ENCODE assay signal across 8 cellular contexts in genomic region chr7:7201583-7202374, GRCh38. TPM values are rescaled to one million over a fixed set of nuclear protein-coding genes. Genes with fewer than 3 reads are reported as not detected.
DNase-seq lines count a peak whose midpoint lies in the region; ATAC-seq and TF ChIP-seq lines count a peak whose summit lies in the region.

No MANE protein-coding gene starts in this region.

- DNase-seq in CD8-positive, alpha-beta T cell, result peak; percentile 4 to 70 (median 35)
- DNase-seq in activated CD4-positive, alpha-beta T cell treated with anti-CD3 and anti-CD28 coated beads, Interleukin-2, amount 50 U/mL, for 48 hours, result peak; percentile 38 to 39
- peak; percentile 22 to 23 for DNase-seq in stimulated activated naive CD8-positive, alpha-beta T cell treated with anti-CD3 and anti-CD28 coated beads, Interleukin-15, amount 100 ng/mL, for 72 hours
- DNase-seq in A172 (ENCODE audit: low spot score) (no peak), cerebellar cortex (ENCODE audit: low spot score) (no peak)

- POLR2A ChIA-PET in CD8-positive, alpha-beta T cell (lab: Charles Lee), result interaction anchor here (1.1 to 1.8 kb wide), 2 partner anchors 19 to 26 kb away, joined by 3 to 11 read pairs; partner anchors contain the start of gene C1GALT1

- no peaks in the 10 kb centered on the region for H3K27me3 Mint-ChIP-seq in CD8-positive, alpha-beta T cell (ENCODE audit: low read depth)
- H3K27me3 Mint-ChIP-seq in stimulated activated naive CD8-positive, alpha-beta T cell treated with anti-CD3 and anti-CD28 coated beads, Interleukin-15, amount 100 ng/mL, for 72 hours, result no peaks in the 10 kb centered on the region

- ATAC-seq in CD8-positive, alpha-beta T cell, result peak; percentile 90
- peak; percentile 99 for ATAC-seq in GM19438 (IDR thresholded peaks at IDR 0.05; ENCODE audit: low read depth, unreplicated experiment)
- peak; percentile 97 for ATAC-seq in HG03442 (IDR thresholded peaks at IDR 0.05; ENCODE audit: unreplicated experiment)
- ATAC-seq in stimulated activated naive CD8-positive, alpha-beta T cell treated with anti-CD3 and anti-CD28 coated beads, Interleukin-15, amount 100 ng/mL, for 72 hours, result peak; percentile 97

- peaks cover 80% of the 10 kb centered on the region for H3K4me1 Mint-ChIP-seq in CD8-positive, alpha-beta T cell (ENCODE audit: low read depth)
- H3K4me1 Mint-ChIP-seq in stimulated activated naive CD8-positive, alpha-beta T cell treated with anti-CD3 and anti-CD28 coated beads, Interleukin-15, amount 100 ng/mL, for 72 hours, result peaks cover 76% of the 10 kb centered on the region

- H3K9ac ChIP-seq in iPS-18a (ENCODE audit: low read length), result peak overlapping the region; percentile 22

- H3K4me3 Mint-ChIP-seq in CD8-positive, alpha-beta T cell, result peak overlapping the region; percentile 67
- peak overlapping the region; percentile 68 to 81 for H3K4me3 Mint-ChIP-seq in stimulated activated naive CD8-positive, alpha-beta T cell treated with anti-CD3 and anti-CD28 coated beads, Interleukin-15, amount 100 ng/mL, for 72 hours

- intact Hi-C loops in CD8-positive, alpha-beta T cell (cut with DNase I, micrococcal nuclease), result loop anchor here in 1 of 2 experiments (2.0 kb wide), 1 partner anchor 13 kb away; no protein-coding TSS in a partner anchor

- no peaks in the 10 kb centered on the region for H3K27me3 ChIP-seq in CD8-positive, alpha-beta T cell (ENCODE audit: insufficient read depth, low read length)
- H3K27me3 ChIP-seq in iPS-18a (ENCODE audit: control insufficient read depth, insufficient read depth, low read length), result no peaks in the 10 kb centered on the region

- TF ChIP-seq CTCF in CD8-positive, alpha-beta T cell (IDR thresholded peaks at IDR 0.05), result no peak

- no peaks in the 10 kb centered on the region for H3K36me3 ChIP-seq in CD8-positive, alpha-beta T cell (ENCODE audit: insufficient read depth, low read length)
- H3K36me3 ChIP-seq in iPS-18a (ENCODE audit: control insufficient read depth, low read depth, low read length), result no peaks in the 10 kb centered on the region

- H3K9me3 ChIP-seq in CD8-positive, alpha-beta T cell (ENCODE audit: low read length), result no peaks in the 10 kb centered on the region
- H3K9me3 ChIP-seq in iPS-18a (ENCODE audit: control insufficient read depth, low read depth, low read length), result no peaks in the 10 kb centered on the region

- H3K4me1 ChIP-seq in CD8-positive, alpha-beta T cell (ENCODE audit: insufficient read depth, low read length), result peaks cover 44% of the 10 kb centered on the region
- peaks cover 36% of the 10 kb centered on the region for H3K4me1 ChIP-seq in iPS-18a (ENCODE audit: control insufficient read depth, low read depth, low read length)

- peaks cover 13% of the 10 kb centered on the region for H3K9me3 Mint-ChIP-seq in CD8-positive, alpha-beta T cell
- H3K9me3 Mint-ChIP-seq in stimulated activated naive CD8-positive, alpha-beta T cell treated with anti-CD3 and anti-CD28 coated beads, Interleukin-15, amount 100 ng/mL, for 72 hours, result peaks cover 0 to 15% of the 10 kb centered on the region in 2 donors

- H3K4me3 ChIP-seq in CD8-positive, alpha-beta T cell (ENCODE audit: low read depth, low read length), result peak overlapping the region; percentile 24
- peak overlapping the region; percentile 3 for H3K4me3 ChIP-seq in iPS-18a (ENCODE audit: low read length)

- CTCF ChIA-PET in CD8-positive, alpha-beta T cell (lab: Charles Lee), result interaction anchor here (1.4 to 1.6 kb wide), 2 partner anchors 13 to 98 kb away, joined by 3 to 9 read pairs; no protein-coding TSS in a partner anchor

- H3K27ac Mint-ChIP-seq in CD8-positive, alpha-beta T cell, result peak overlapping the region; percentile 91
- H3K27ac Mint-ChIP-seq in stimulated activated naive CD8-positive, alpha-beta T cell treated with anti-CD3 and anti-CD28 coated beads, Interleukin-15, amount 100 ng/mL, for 72 hours, result peak overlapping the region in 1 of 2 donors; percentile 89

- no peak overlapping the region for H3K27ac ChIP-seq in CD8-positive, alpha-beta T cell (ENCODE audit: low read depth, low read length)
- peak overlapping the region; percentile 59 for H3K27ac ChIP-seq in iPS-18a (ENCODE audit: low read length)

- H3K36me3 Mint-ChIP-seq in CD8-positive, alpha-beta T cell, result peaks cover 21% of the 10 kb centered on the region

RNA-seq across cellular contexts. Expression of gene C1GALT1, which starts 19.4 kb away (rescaled TPM):
- total RNA-seq in CD8-positive, alpha-beta T cell, result 10 to 100 TPM; 57.4 to 60.7 TPM
- total RNA-seq in A172 (2014; rRNA removed; shearing (Covaris generic)), result 65.8 and 68.5 TPM in 2 replicates

Comparison
In these comparisons a context has a peak if more than half of its experiments do, and no peak if none do; other contexts are left out.
1. DNase-seq: peak in CD8-positive, alpha-beta T cell (7 of 7), activated CD4-positive, alpha-beta T cell treated with anti-CD3 and anti-CD28 coated beads, Interleukin-2, amount 50 U/mL, for 48 hours (2 of 2) and stimulated activated naive CD8-positive, alpha-beta T cell treated with anti-CD3 and anti-CD28 coated beads, Interleukin-15, amount 100 ng/mL, for 72 hours (2 of 2); none in A172 (single experiment) and cerebellar cortex (single experiment).
2. Peak in every context shown above with its lines, with median percentiles within 50 percentile points of each other: ATAC-seq.